In the genomic region with DNA sequence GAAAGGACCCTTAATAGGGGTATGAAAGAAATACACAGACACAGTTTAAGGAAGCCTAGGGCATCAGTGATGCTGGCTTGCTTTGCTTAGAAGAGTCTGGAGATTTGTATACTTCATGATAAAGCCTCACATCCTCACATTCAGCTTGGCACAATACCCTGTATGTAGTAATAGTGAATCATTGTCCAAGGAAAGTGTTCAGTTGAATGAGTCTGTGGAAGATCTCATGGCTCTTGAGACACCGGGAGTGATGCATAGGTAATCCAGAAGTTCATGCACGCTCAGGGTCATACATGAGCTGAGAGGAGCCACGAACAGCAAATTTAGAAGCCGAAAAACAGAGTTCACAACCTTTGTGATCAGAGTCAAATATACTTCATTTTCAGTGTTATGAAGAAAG, we compare ENCODE assay signal across 24 cellular contexts.
DNase-seq lines count a peak whose midpoint lies in the region; ATAC-seq, FAIRE-seq and TF ChIP-seq lines count a peak whose summit lies in the region.
"Had no signal": no experiment of that assay in that cellular context is flagged by ENCODE, and none has a peak within 500 bp of the region (broad histone marks: within the 10 kb centered on the region; RNA-seq: fewer than 3 reads in every experiment).

No MANE protein-coding gene starts in this region.

- no peaks in the 10 kb centered on the region for H3K79me2 ChIP-seq in PC-3 (ENCODE audit: low read length)

- TF ChIP-seq CTCF in PC-3 (conservative IDR thresholded peaks at IDR 0.05; ENCODE audit: low read depth, low read length): no peak

- peak; percentile 71 for ATAC-seq in PC-3
- ATAC-seq in GM19463 (IDR thresholded peaks at IDR 0.05; ENCODE audit: unreplicated experiment): no peak
- ATAC-seq in activated T-cell treated with anti-CD3 and anti-CD28 coated beads, Interleukin-2, amount 50 U/mL, for 72 hours (replicated peaks in 1 of 2): no peak
- ATAC-seq: A549 had no signal

- no peak overlapping the region for H3K4me3 Mint-ChIP-seq in activated T-cell treated with anti-CD3 and anti-CD28 coated beads, Interleukin-2, amount 50 U/mL, for 72 hours
- H3K4me3 Mint-ChIP-seq: CD14-positive monocyte; CD4-positive, alpha-beta memory T cell had no signal

- no peaks in the 10 kb centered on the region for H3K9me3 ChIP-seq in PC-3 (ENCODE audit: low read length)
- H3K9me3 ChIP-seq: A549; BE2C; BLaER1 treated with 17β-estradiol and CSF1 and Interleukin-3, amounts not matched to agents 10 nM and 100 nM had no signal

- peaks cover 0 to 1% of the 10 kb centered on the region in 2 donors for H3K9me3 Mint-ChIP-seq in activated T-cell treated with anti-CD3 and anti-CD28 coated beads, Interleukin-2, amount 50 U/mL, for 72 hours

- H3K4me1 Mint-ChIP-seq in activated T-cell treated with anti-CD3 and anti-CD28 coated beads, Interleukin-2, amount 50 U/mL, for 72 hours (ENCODE audit: low read depth): no peaks in the 10 kb centered on the region
- H3K4me1 Mint-ChIP-seq: CD14-positive monocyte; CD4-positive, alpha-beta memory T cell had no signal

- intact Hi-C loops in PC-3 (cut with micrococcal nuclease): no loop called here

- no peak for DNase-seq in H54 (ENCODE audit: insufficient read length, low spot score)
- DNase-seq in HT1080 (ENCODE audit: low read depth): peak; percentile 60
- DNase-seq in PC-3: peak; percentile 48
- DNase-seq in amniotic epithelial cell (ENCODE audit: low read depth): peak; percentile 39
- DNase-seq in pons (ENCODE audit: low spot score): no peak
- DNase-seq in activated T-cell treated with anti-CD3 and anti-CD28 coated beads, Interleukin-2, amount 50 U/mL, for 72 hours: no peak
- DNase-seq: 8988T; ACHN; AML-193; BE2C; Calu3; CD4-positive, alpha-beta memory T cell; COR-L47; DMS53; DMS79 treated with DMSO at 0.1 percent for 48 hours; GF-D8; GOT3; H7; HCEC 1CT had no signal

- POLR2A ChIA-PET in PC-3 (lab: Charles Lee; ENCODE audit: unreplicated experiment): no interaction called here

- no peaks in the 10 kb centered on the region for H3K27me3 ChIP-seq in PC-3 (ENCODE audit: low read length)
- H3K27me3 ChIP-seq: BE2C; BLaER1 treated with 17β-estradiol and CSF1 and Interleukin-3, amounts not matched to agents 10 nM and 100 nM had no signal

- no peaks in the 10 kb centered on the region for H3F3A ChIP-seq in PC-3 (ENCODE audit: low read length, unreplicated experiment)

- H3K36me3 Mint-ChIP-seq in activated T-cell treated with anti-CD3 and anti-CD28 coated beads, Interleukin-2, amount 50 U/mL, for 72 hours (ENCODE audit: insufficient read depth in 2 of 2): no peaks in the 10 kb centered on the region
- H3K36me3 Mint-ChIP-seq: CD14-positive monocyte; CD4-positive, alpha-beta memory T cell had no signal

- H3K9ac ChIP-seq in PC-3 (ENCODE audit: low read length): no peak overlapping the region
- H3K9ac ChIP-seq: BLaER1 treated with 17β-estradiol and CSF1 and Interleukin-3, amounts not matched to agents 10 nM and 100 nM had no signal

- H3K4me1 ChIP-seq in PC-3 (ENCODE audit: insufficient read depth, low read length): peaks cover 7% of the 10 kb centered on the region; the same call in 1 of the 2 replicates
- H3K4me1 ChIP-seq: A549; BE2C; BLaER1 treated with 17β-estradiol and CSF1 and Interleukin-3, amounts not matched to agents 10 nM and 100 nM had no signal

- H2AFZ ChIP-seq in PC-3 (ENCODE audit: low read length): no peak overlapping the region

- CTCF ChIA-PET in PC-3 (lab: Charles Lee): no interaction called here

- no peak overlapping the region for H3K27ac Mint-ChIP-seq in activated T-cell treated with anti-CD3 and anti-CD28 coated beads, Interleukin-2, amount 50 U/mL, for 72 hours
- H3K27ac Mint-ChIP-seq: CD14-positive monocyte; CD4-positive, alpha-beta memory T cell had no signal

- H3K4me3 ChIP-seq in PC-3 (ENCODE audit: low read length): no peak overlapping the region
- H3K4me3 ChIP-seq: A549; BLaER1 treated with 17β-estradiol and CSF1 and Interleukin-3, amounts not matched to agents 10 nM and 100 nM had no signal

- no peaks in the 10 kb centered on the region for H3K9me2 ChIP-seq in PC-3 (replicated peaks; ENCODE audit: low read length)

- no peak overlapping the region for H3K27ac ChIP-seq in PC-3 (ENCODE audit: low read length)
- H3K27ac ChIP-seq: A549; BLaER1 treated with 17β-estradiol and CSF1 and Interleukin-3, amounts not matched to agents 10 nM and 100 nM had no signal

- H3K36me3 ChIP-seq in PC-3 (ENCODE audit: low read depth, low read length): no peaks in the 10 kb centered on the region
- H3K36me3 ChIP-seq: BE2C; BLaER1 treated with 17β-estradiol and CSF1 and Interleukin-3, amounts not matched to agents 10 nM and 100 nM had no signal

- no peaks in the 10 kb centered on the region for H4K20me1 ChIP-seq in PC-3 (ENCODE audit: low read length)
- H4K20me1 ChIP-seq: BLaER1 treated with 17β-estradiol and CSF1 and Interleukin-3, amounts not matched to agents 10 nM and 100 nM had no signal

- no peak overlapping the region for H3K4me2 ChIP-seq in PC-3 (ENCODE audit: low read length)
- H3K4me2 ChIP-seq: A549; BLaER1 treated with 17β-estradiol and CSF1 and Interleukin-3, amounts not matched to agents 10 nM and 100 nM had no signal

- no peaks in the 10 kb centered on the region for H3K27me3 Mint-ChIP-seq in activated T-cell treated with anti-CD3 and anti-CD28 coated beads, Interleukin-2, amount 50 U/mL, for 72 hours (ENCODE audit: low read depth)
- H3K27me3 Mint-ChIP-seq: CD4-positive, alpha-beta memory T cell had no signal

- peak; percentile 36 for FAIRE-seq in H54 (lab: Jason Lieb, UNC)
- FAIRE-seq: A549, GM12891 had no signal

- no peak for TF ChIP-seq POLR2A in H54 (IDR thresholded peaks at IDR 0.05; ENCODE audit: low read depth, low read length)

- BruUV-seq in PC-3 (replicated peaks; lab: Mats Ljungman, UMichigan): no TSS peak

Comparison
In these comparisons a context has a peak if more than half of its experiments do, and no peak if none do; other contexts are left out.
1. DNase-seq: peak in HT1080 (single experiment), PC-3 (single experiment) and amniotic epithelial cell (single experiment); none in H54 (single experiment), pons (single experiment) and activated T-cell treated with anti-CD3 and anti-CD28 coated beads, Interleukin-2, amount 50 U/mL, for 72 hours (0 of 2).